In genomic region chr2:27053321-27053720, GRCh38 we compare ENCODE assay signal across 23 cellular contexts. TPM values are rescaled to one million over a fixed set of nuclear protein-coding genes. Genes with fewer than 3 reads are reported as not detected.
DNase-seq lines count a peak whose midpoint lies in the region; ATAC-seq, FAIRE-seq and TF ChIP-seq lines count a peak whose summit lies in the region.
"Had no signal": no experiment of that assay in that cellular context is flagged by ENCODE, and none has a peak within 500 bp of the region (broad histone marks: within the 10 kb centered on the region; RNA-seq: fewer than 3 reads in every experiment).

No MANE protein-coding gene starts in this region.

- H3K79me2 ChIP-seq in astrocyte (ENCODE audit: insufficient read depth, low read length) (no peaks in the 10 kb centered on the region), PC-9 (ENCODE audit: low read depth) (no peaks in the 10 kb centered on the region)
- H3K79me2 ChIP-seq: parathyroid adenoma had no signal

- no peaks in the 10 kb centered on the region for H3K9me2 ChIP-seq in PC-9 (ENCODE audit: insufficient read depth)

- H4K20me1 ChIP-seq in astrocyte (ENCODE audit: insufficient read depth, low read length) = peaks cover 11% of the 10 kb centered on the region
- no peaks in the 10 kb centered on the region for H4K20me1 ChIP-seq in PC-9 (ENCODE audit: insufficient read depth)

- no peaks in the 10 kb centered on the region for H3K27me3 ChIP-seq in Caco-2 (replicated peaks; ENCODE audit: control insufficient read depth, insufficient read depth, low read length)
- H3K27me3 ChIP-seq in astrocyte (ENCODE audit: insufficient read depth, low read length) = no peaks in the 10 kb centered on the region
- no peaks in the 10 kb centered on the region for H3K27me3 ChIP-seq in PC-9 (ENCODE audit: insufficient read depth, low read depth)
- H3K27me3 ChIP-seq: BE2C, SJSA1, suprapubic skin had no signal

- peaks cover 11% of the 10 kb centered on the region for H3K27me3 Mint-ChIP-seq in T-helper 1 cell treated with Interleukin-12 subunit alpha and Interleukin-12 subunit beta and Interleukin-4 antibody, amounts not matched to agents 30 μg/mL and 1 μg/mL, for 36 hours (ENCODE audit: low read depth)
- peaks cover 10% of the 10 kb centered on the region for H3K27me3 Mint-ChIP-seq in Caco-2 (ENCODE audit: insufficient read depth, unreplicated experiment)
- H3K27me3 Mint-ChIP-seq in astrocyte (ENCODE audit: low read depth, unreplicated experiment) = no peaks in the 10 kb centered on the region
- peaks cover 14% of the 10 kb centered on the region for H3K27me3 Mint-ChIP-seq in nephron progenitor cell (ENCODE audit: low read depth, poor library complexity)

- CTCF ChIA-PET in Caco-2 (lab: Charles Lee) = no interaction called here
- CTCF ChIA-PET in PC-9 (lab: Charles Lee) = no interaction called here

- H2AFZ ChIP-seq in astrocyte (ENCODE audit: low read depth, low read length) (no peak overlapping the region), PC-9 (no peak overlapping the region)
- H2AFZ ChIP-seq: parathyroid adenoma had no signal

- H3K9me3 ChIP-seq in Caco-2 (no peaks in the 10 kb centered on the region), astrocyte (ENCODE audit: insufficient read depth, low read depth, low read length) (no peaks in the 10 kb centered on the region), PC-9 (ENCODE audit: insufficient read depth, low read depth) (no peaks in the 10 kb centered on the region)
- H3K9me3 ChIP-seq: BE2C, suprapubic skin had no signal

- no peak for FAIRE-seq in astrocyte (lab: Jason Lieb, UNC)
- FAIRE-seq: GM12892, HTR-8/SVneo had no signal

- intact Hi-C loops in Caco-2 (cut with micrococcal nuclease; ENCODE audit: unreplicated experiment) = no loop called here
- intact Hi-C loops in PC-9 (cut with micrococcal nuclease; ENCODE audit: unreplicated experiment) = no loop called here

- H3K4me1 ChIP-seq in Caco-2 (0 out of 2 replicates have a peak, but pooled peaks cover 6% of the 10 kb centered on the region), astrocyte (ENCODE audit: insufficient read depth, low read length) (peaks cover 14% of the 10 kb centered on the region), PC-9 (replicated peaks; ENCODE audit: insufficient read depth) (peaks cover 14% of the 10 kb centered on the region)
- H3K4me1 ChIP-seq: BE2C had no signal

- H3K4me3 ChIP-seq in Caco-2 (ENCODE audit: low read depth, low read length) (no peak overlapping the region), astrocyte (ENCODE audit: insufficient read depth, low read depth, low read length) (no peak overlapping the region), PC-9 (no peak overlapping the region)
- H3K4me3 ChIP-seq: SJSA1, suprapubic skin had no signal

- no peak overlapping the region for H3K9ac ChIP-seq in astrocyte (ENCODE audit: low read length)
- H3K9ac ChIP-seq: parathyroid adenoma had no signal

- no peak overlapping the region for H3K4me2 ChIP-seq in astrocyte (ENCODE audit: low read length)
- H3K4me2 ChIP-seq in PC-9 = no peak overlapping the region

- POLR2A ChIA-PET in Caco-2 (lab: Charles Lee) = no interaction called here
- POLR2A ChIA-PET in PC-9 (lab: Charles Lee; ENCODE audit: unreplicated experiment) = no interaction called here

- BruUV-seq in Caco-2 (replicated peaks; lab: Mats Ljungman, UMichigan) (no TSS peak), PC-9 (replicated peaks; lab: Mats Ljungman, UMichigan) (no TSS peak)

- H3F3A ChIP-seq in PC-9 (ENCODE audit: insufficient read depth, low read depth) = peaks cover 22% of the 10 kb centered on the region

- H3K4me3 Mint-ChIP-seq in T-helper 1 cell treated with Interleukin-12 subunit alpha and Interleukin-12 subunit beta and Interleukin-4 antibody, amounts not matched to agents 30 μg/mL and 1 μg/mL, for 36 hours = peak overlapping the region; percentile 28
- H3K4me3 Mint-ChIP-seq in Caco-2 (ENCODE audit: unreplicated experiment) (peak overlapping the region; percentile 51), astrocyte (ENCODE audit: unreplicated experiment) (peak overlapping the region; percentile 15), nephron progenitor cell (peak overlapping the region; percentile 94)

- TF ChIP-seq CTCF in Caco-2 (IDR thresholded peaks at IDR 0.05; ENCODE audit: insufficient read depth in 1 of 2, low read depth in 1 of 2, low read length in 1 of 2, severe bottlenecking in 1 of 2, unreplicated experiment in 1 of 2) (no peak), astrocyte (IDR thresholded peaks at IDR 0.05; ENCODE audit: insufficient read depth, low read depth, low read length) (no peak), nephron progenitor cell (IDR thresholded peaks at IDR 0.05) (no peak), PC-9 (conservative IDR thresholded peaks at IDR 0.05) (no peak)

- peaks cover 3% of the 10 kb centered on the region for H3K9me3 Mint-ChIP-seq in T-helper 1 cell treated with Interleukin-12 subunit alpha and Interleukin-12 subunit beta and Interleukin-4 antibody, amounts not matched to agents 30 μg/mL and 1 μg/mL, for 36 hours
- peaks cover 9% of the 10 kb centered on the region for H3K9me3 Mint-ChIP-seq in Caco-2 (ENCODE audit: unreplicated experiment)
- no peaks in the 10 kb centered on the region for H3K9me3 Mint-ChIP-seq in astrocyte (ENCODE audit: unreplicated experiment)
- peaks cover 9% of the 10 kb centered on the region for H3K9me3 Mint-ChIP-seq in nephron progenitor cell

- ATAC-seq in GM21619 (IDR thresholded peaks at IDR 0.05; ENCODE audit: unreplicated experiment) = no peak
- ATAC-seq: esophagus mucosa, left lobe of liver had no signal

- peaks cover 22% of the 10 kb centered on the region for H3K36me3 Mint-ChIP-seq in T-helper 1 cell treated with Interleukin-12 subunit alpha and Interleukin-12 subunit beta and Interleukin-4 antibody, amounts not matched to agents 30 μg/mL and 1 μg/mL, for 36 hours (ENCODE audit: low read depth)
- H3K36me3 Mint-ChIP-seq in Caco-2 (ENCODE audit: insufficient read depth, unreplicated experiment) (peaks cover 52% of the 10 kb centered on the region), astrocyte (ENCODE audit: low read depth, unreplicated experiment) (peaks cover 16% of the 10 kb centered on the region), nephron progenitor cell (ENCODE audit: low read depth) (peaks cover 34% of the 10 kb centered on the region)

- H3K27ac Mint-ChIP-seq in T-helper 1 cell treated with Interleukin-12 subunit alpha and Interleukin-12 subunit beta and Interleukin-4 antibody, amounts not matched to agents 30 μg/mL and 1 μg/mL, for 36 hours = no peak overlapping the region
- H3K27ac Mint-ChIP-seq in Caco-2 (ENCODE audit: unreplicated experiment) (no peak overlapping the region), astrocyte (ENCODE audit: unreplicated experiment) (no peak overlapping the region), nephron progenitor cell (no peak overlapping the region)

- DNase-seq in T-helper 1 cell (no peak), Caco-2 (no peak), astrocyte (ENCODE audit: low read depth) (no peak), nephron progenitor cell (no peak), NCI-H1694 treated with DMSO at 0.1 percent for 48 hours (lab: John Stamatoyannopoulos, UW) (no peak), PC-9 (no peak)
- DNase-seq: activated CD4-positive, alpha-beta T cell treated with anti-CD3 and anti-CD28 coated beads for 1 hour; activated CD8-positive, alpha-beta memory T cell treated with anti-CD3 and anti-CD28 coated beads, Interleukin-2, amount 50 U/mL, for 48 hours; BE2C; GF-D8; NCI-H1417 treated with DMSO at 0.1 percent for 48 hours; NCI-H2171 treated with DMSO at 0.1 percent for 48 hours; T1000 had no signal

- H3K36me3 ChIP-seq in Caco-2 (ENCODE audit: control insufficient read depth, insufficient read depth, low read length) (no peaks in the 10 kb centered on the region), astrocyte (ENCODE audit: insufficient read depth, low read length) (peaks cover 11% of the 10 kb centered on the region), PC-9 (ENCODE audit: low read depth) (peaks cover 15% of the 10 kb centered on the region)

- H3K27ac ChIP-seq in astrocyte (ENCODE audit: low read depth, low read length) (no peak overlapping the region), PC-9 (no peak overlapping the region)
- H3K27ac ChIP-seq: 22Rv1, SJSA1, suprapubic skin had no signal

- peaks cover 20% of the 10 kb centered on the region for H3K4me1 Mint-ChIP-seq in T-helper 1 cell treated with Interleukin-12 subunit alpha and Interleukin-12 subunit beta and Interleukin-4 antibody, amounts not matched to agents 30 μg/mL and 1 μg/mL, for 36 hours (ENCODE audit: low read depth)
- H3K4me1 Mint-ChIP-seq in Caco-2 (ENCODE audit: low read depth, unreplicated experiment) (peaks cover 31% of the 10 kb centered on the region), astrocyte (ENCODE audit: low read depth, unreplicated experiment) (peaks cover 2% of the 10 kb centered on the region), nephron progenitor cell (peaks cover 22% of the 10 kb centered on the region)

RNA-seq across cellular contexts. Expression of gene AGBL5, which starts 1.9 kb away (rescaled TPM):
- 31.4 and 34.1 TPM in 2 replicates for total RNA-seq in Caco-2 (2022)
- total RNA-seq in astrocyte = 19.9 and 20.7 TPM in 2 replicates
- 63.2 and 64.0 TPM in 2 replicates for total RNA-seq in PC-9 (2021)

RNA-seq across cellular contexts. Expression of gene OST4, which starts 18.1 kb away (rescaled TPM):
- total RNA-seq in Caco-2 (2022) = 237 and 249 TPM in 2 replicates
- total RNA-seq in astrocyte = 395 and 419 TPM in 2 replicates
- total RNA-seq in PC-9 (2021) = 165 and 166 TPM in 2 replicates

RNA-seq across cellular contexts. Expression of gene TMEM214, which starts 20.6 kb away (rescaled TPM):
- total RNA-seq in Caco-2 (2022) (85.0 and 85.4 TPM in 2 replicates), astrocyte (93.5 and 108 TPM in 2 replicates), PC-9 (2021) (60.9 and 65.6 TPM in 2 replicates)

RNA-seq across cellular contexts. Expression of gene EMILIN1, which starts 25.1 kb away (rescaled TPM):
- 0.30 and 0.43 TPM in 2 replicates for total RNA-seq in Caco-2 (2022)
- total RNA-seq in astrocyte = 0.95 and 1.2 TPM in 2 replicates
- 0.83 and 1.6 TPM in 2 replicates for total RNA-seq in PC-9 (2021)

RNA-seq across cellular contexts. Expression of gene KHK, which starts 33.3 kb away (rescaled TPM):
- total RNA-seq in Caco-2 (2022) = 7.9 and 9.3 TPM in 2 replicates
- 0.94 and 0.95 TPM in 2 replicates for total RNA-seq in astrocyte
- total RNA-seq in PC-9 (2021) = 4.4 and 10.4 TPM in 2 replicates

Comparison
In these comparisons a context has a peak if more than half of its experiments do, and no peak if none do; other contexts are left out.
1. H3K4me3 Mint-ChIP-seq: peak in every context shown above with its lines; median percentile 94 in nephron progenitor cell; 51 in Caco-2; 28 in T-helper 1 cell treated with Interleukin-12 subunit alpha and Interleukin-12 subunit beta and Interleukin-4 antibody, amounts not matched to agents 30 μg/mL and 1 μg/mL, for 36 hours; 15 in astrocyte.